Comparison of ENCODE assay signal across 1 cellular context in genomic region chr6:142301421-142302391, GRCh38.
TF ChIP-seq lines count a peak whose summit lies in the region.

TSS of gene ADGRG6 (plus strand) at chr6:142302007. CDS start at chr6:142302330, 323 bp downstream.

TF ChIP-seq in HEK293, 187 proteins besides CTCF, POLR2A, EP300 and RAD21 (continued from another document):
- TF ChIP-seq ZNF18 (tag by site-specific recombination; IDR thresholded peaks at IDR 0.05) (no peak), ZNF645 (tag by site-specific recombination; IDR thresholded peaks at IDR 0.05) (no peak), ZNF791 (tag by site-specific recombination; IDR thresholded peaks at IDR 0.05) (no peak), KLF1 (tag by site-specific recombination; IDR thresholded peaks at IDR 0.05) (peak; percentile 49; the same call in 1 of the 2 replicates), HOXC10 (CRISPR knock-in tag; IDR thresholded peaks at IDR 0.05) (no peak), ZNF133 (tag by site-specific recombination; IDR thresholded peaks at IDR 0.05) (no peak), ZBTB10 (tag by site-specific recombination; IDR thresholded peaks at IDR 0.05) (peak; percentile 40; the same call in 1 of the 2 replicates), ZNF664 (tag by site-specific recombination; IDR thresholded peaks at IDR 0.05) (no peak), PATZ1 (tag by site-specific recombination; IDR thresholded peaks at IDR 0.05) (peak; percentile 89)
TF ChIP-seq in HEK293: peak in this region for 53.
